In the genomic region with DNA sequence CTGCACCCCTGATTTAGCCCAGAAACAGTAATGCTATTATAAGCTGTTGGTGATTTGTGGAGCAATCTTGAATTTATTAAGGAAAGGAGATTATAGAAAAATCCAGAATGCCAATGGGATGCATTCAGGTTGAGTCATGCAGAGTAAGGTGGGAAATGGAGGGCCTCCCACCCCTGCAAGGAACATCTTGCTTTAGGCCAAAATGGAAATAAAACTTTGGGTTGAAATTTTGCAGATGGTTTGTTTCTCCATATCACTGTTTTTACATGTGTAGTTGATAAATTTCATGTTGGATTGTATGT, we compare ENCODE assay signal across 12 cellular contexts.
DNase-seq lines count a peak whose midpoint lies in the region; TF ChIP-seq lines count a peak whose summit lies in the region.
"Had no signal": no experiment of that assay in that cellular context is flagged by ENCODE, and none has a peak within 500 bp of the region (broad histone marks: within the 10 kb centered on the region; RNA-seq: fewer than 3 reads in every experiment).

No MANE protein-coding gene starts in this region.

- TF ChIP-seq CTCF in KMS-11 (conservative IDR thresholded peaks at IDR 0.05; ENCODE audit: low read depth, low read length) (no peak), neutrophil (IDR thresholded peaks at IDR 0.05) (no peak), prostate gland (IDR thresholded peaks at IDR 0.05) (no peak), GM10266 (IDR thresholded peaks at IDR 0.05; ENCODE audit: control insufficient read depth, insufficient read depth, low read depth, missing control alignments) (no peak)

- H3K4me1 ChIP-seq in ACC112 (ENCODE audit: control insufficient read depth, insufficient read depth, low read length, unreplicated experiment), result peaks cover 40% of the 10 kb centered on the region
- H3K4me1 ChIP-seq in KMS-11 (ENCODE audit: low read depth, poor library complexity, severe bottlenecking), result peaks cover 42% of the 10 kb centered on the region
- H3K4me1 ChIP-seq in neutrophil (ENCODE audit: control insufficient read depth in 1 of 2, insufficient read depth in 1 of 2, low read depth in 1 of 2, low read length in 1 of 2), result peaks cover 50 to 70% of the 10 kb centered on the region in 2 experiments
- H3K4me1 ChIP-seq in prostate gland (replicated peaks), result peaks cover 10% of the 10 kb centered on the region

- no peaks in the 10 kb centered on the region for H4K20me1 ChIP-seq in KMS-11 (ENCODE audit: insufficient read depth)

- H3K27ac ChIP-seq in ACC112 (ENCODE audit: low read depth, low read length), result peak overlapping the region; percentile 89
- H3K27ac ChIP-seq in KMS-11, result no peak overlapping the region
- peak overlapping the region; percentile 85 for H3K27ac ChIP-seq in caudate nucleus (ENCODE audit: low read depth, low read length)
- H3K27ac ChIP-seq in neutrophil, result peak overlapping the region; percentile 88
- no peak overlapping the region for H3K27ac ChIP-seq in prostate gland

- H3K79me2 ChIP-seq in ACC112 (ENCODE audit: control insufficient read depth, insufficient read depth, low read length, unreplicated experiment) (no peaks in the 10 kb centered on the region), KMS-11 (ENCODE audit: insufficient read depth, low read depth) (no peaks in the 10 kb centered on the region)

- H3K4me2 ChIP-seq in KMS-11, result peak overlapping the region; percentile 2; the same call in 1 of the 2 replicates

- H3K27me3 ChIP-seq in ACC112 (ENCODE audit: insufficient read depth, low read length) (no peaks in the 10 kb centered on the region), KMS-11 (ENCODE audit: insufficient read depth, low read depth) (no peaks in the 10 kb centered on the region), neutrophil (no peaks in the 10 kb centered on the region), prostate gland (replicated peaks; ENCODE audit: insufficient read depth) (no peaks in the 10 kb centered on the region)

- H3K9me3 ChIP-seq in neutrophil (no peaks in the 10 kb centered on the region), prostate gland (no peaks in the 10 kb centered on the region)
- H3K9me3 ChIP-seq: psoas muscle had no signal

- H3K4me3 ChIP-seq in ACC112 (ENCODE audit: low read depth, low read length), result no peak overlapping the region
- H3K4me3 ChIP-seq in KMS-11 (IDR thresholded peaks at IDR 0.05; ENCODE audit: insufficient read depth, low read depth, low read length), result no peak overlapping the region
- H3K4me3 ChIP-seq in neutrophil (ENCODE audit: low read depth in 1 of 2, low read length in 1 of 2), result no peak overlapping the region
- no peak overlapping the region for H3K4me3 ChIP-seq in prostate gland
- H3K4me3 ChIP-seq: psoas muscle had no signal

- peak overlapping the region; percentile 79 for H2AFZ ChIP-seq in ACC112 (ENCODE audit: low read length, unreplicated experiment)
- H2AFZ ChIP-seq in KMS-11 (ENCODE audit: low read depth), result no peak overlapping the region

- intact Hi-C loops in prostate gland (cut with DNase I), result loop anchor here (5.0 kb wide), 2 partner anchors 46 to 91 kb away; no protein-coding TSS in a partner anchor

- no peaks in the 10 kb centered on the region for H3K36me3 ChIP-seq in ACC112 (ENCODE audit: insufficient read depth, low read length)
- H3K36me3 ChIP-seq in KMS-11 (ENCODE audit: insufficient read depth), result no peaks in the 10 kb centered on the region
- H3K36me3 ChIP-seq in neutrophil, result no peaks in the 10 kb centered on the region
- no peaks in the 10 kb centered on the region for H3K36me3 ChIP-seq in prostate gland

- H3K9ac ChIP-seq in KMS-11, result no peak overlapping the region

- TF ChIP-seq POLR2A in prostate gland (IDR thresholded peaks at IDR 0.05), result no peak

- DNase-seq in caudate nucleus (lab: John Stamatoyannopoulos, UW) (no peak), NCI-H345 treated with DMSO at 0.1 percent for 48 hours (lab: John Stamatoyannopoulos, UW; ENCODE audit: unreplicated experiment) (no peak), prostate gland (ENCODE audit: low spot score) (no peak), NOMO-1 (lab: John Stamatoyannopoulos, UW; ENCODE audit: unreplicated experiment in 2 of 2) (no peak), GM10266 (ENCODE audit: extremely low spot score) (no peak)
- DNase-seq: activated CD4-positive, alpha-beta T cell treated with anti-CD3 and anti-CD28 coated beads, Interleukin-2, amount 10 ng/mL, durations not matched to agents 7 days and 5 days; activated naive CD8-positive, alpha-beta T cell treated with anti-CD3 and anti-CD28 coated beads, Interleukin-2, amount 10 ng/mL, durations not matched to agents 7 days and 5 days; MV-4-11; psoas muscle had no signal

Comparison
In these comparisons a context has a peak if more than half of its experiments do, and no peak if none do; other contexts are left out.
1. H3K27ac ChIP-seq: peak in ACC112 (single experiment), caudate nucleus (single experiment) and neutrophil (single experiment); none in KMS-11 (single experiment) and prostate gland (0 of 2).